In the genomic region with DNA sequence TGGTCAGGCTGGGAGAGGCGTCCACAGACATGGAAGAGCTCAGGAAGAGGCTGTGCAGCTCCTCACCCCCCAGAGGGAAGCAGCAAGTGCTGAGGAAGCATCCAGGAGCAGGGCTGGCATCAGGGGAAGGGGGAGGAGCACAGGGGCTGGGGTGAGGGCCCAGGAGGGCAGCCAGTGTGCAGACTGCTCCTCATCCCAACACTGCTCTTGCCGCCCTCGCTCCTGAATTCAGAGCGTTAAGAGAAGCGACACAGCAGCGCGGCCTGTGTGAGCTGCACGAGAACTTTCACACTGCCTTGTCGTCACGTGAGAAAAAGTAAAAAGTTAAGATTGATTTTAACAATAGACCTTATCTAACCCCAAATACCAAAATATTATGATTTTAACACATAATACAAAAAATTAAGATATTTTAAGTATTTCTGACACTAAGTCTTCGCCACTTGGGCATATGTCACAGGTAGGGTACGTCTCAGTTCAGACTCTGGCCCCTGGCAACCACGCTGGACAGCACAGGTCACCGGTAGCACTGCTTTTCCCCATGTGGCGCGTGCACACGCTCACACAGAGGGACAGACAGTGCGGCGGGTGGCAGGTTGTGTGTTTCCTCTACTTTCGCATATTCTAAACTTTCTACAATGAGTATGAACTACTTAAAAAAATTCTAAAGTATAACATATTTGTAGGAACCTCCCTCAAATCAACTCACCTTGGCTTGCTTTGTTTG, we compare ENCODE assay signal across 18 cellular contexts. TPM values are rescaled to one million over a fixed set of nuclear protein-coding genes. Genes with fewer than 3 reads are reported as not detected.
DNase-seq lines count a peak whose midpoint lies in the region; ATAC-seq and TF ChIP-seq lines count a peak whose summit lies in the region.
"Had no signal": no experiment of that assay in that cellular context is flagged by ENCODE, and none has a peak within 500 bp of the region (broad histone marks: within the 10 kb centered on the region; RNA-seq: fewer than 3 reads in every experiment).

No MANE protein-coding gene starts in this region.

- no peaks in the 10 kb centered on the region for H3K9me3 ChIP-seq in spleen
- H3K9me3 ChIP-seq: pancreas, vagina had no signal

- H3K27ac Mint-ChIP-seq in activated CD8-positive, alpha-beta memory T cell treated with anti-CD3 and anti-CD28 coated beads, Interleukin-2, amount 10 ng/mL, durations not matched to agents 7 days and 5 days = peak overlapping the region; percentile 70
- peak overlapping the region; percentile 41 for H3K27ac Mint-ChIP-seq in chondrocyte (ENCODE audit: unreplicated experiment)

- peaks cover 6 to 100% (median 98%) of the 10 kb centered on the region in 6 donors for H3K36me3 ChIP-seq in spleen

- no peak overlapping the region for H3K4me3 Mint-ChIP-seq in activated CD8-positive, alpha-beta memory T cell treated with anti-CD3 and anti-CD28 coated beads, Interleukin-2, amount 10 ng/mL, durations not matched to agents 7 days and 5 days
- H3K4me3 Mint-ChIP-seq in chondrocyte (ENCODE audit: unreplicated experiment) = no peak overlapping the region
- H3K4me3 Mint-ChIP-seq: CD4-positive, alpha-beta T cell; T-cell had no signal

- no peak for DNase-seq in activated CD8-positive, alpha-beta memory T cell treated with anti-CD3 and anti-CD28 coated beads, Interleukin-2, amount 10 ng/mL, durations not matched to agents 7 days and 5 days
- DNase-seq in activated CD8-positive, alpha-beta memory T cell treated with anti-CD3 and anti-CD28 coated beads, Interleukin-2, amount 50 U/mL, for 4 hours = no peak
- no peak for DNase-seq in chondrocyte (ENCODE audit: low spot score)
- DNase-seq in spleen = peak; percentile 65
- no peak for DNase-seq in NOMO-1 (lab: John Stamatoyannopoulos, UW; ENCODE audit: unreplicated experiment in 2 of 2)
- DNase-seq in cerebellum (ENCODE audit: low spot score) = no peak
- no peak for DNase-seq in NCI-H1417 (lab: John Stamatoyannopoulos, UW)
- DNase-seq: CD4-positive, alpha-beta T cell; cerebellar nuclear complex; foreskin fibroblast; IMR-90; NCI-H1048; NCI-H82; stimulated activated naive CD4-positive, alpha-beta T cell treated with Interleukin-2 at 50 U/mL for 16 hours had no signal

- peaks cover 0 to 6% (median 0%) of the 10 kb centered on the region in 6 donors for H3K4me1 ChIP-seq in spleen
- H3K4me1 ChIP-seq: pancreas, vagina had no signal

- WGBS in spleen, 5 donors = 95 to 96% (median 95%) methylated on average over 19 to 20 of the region's 20 CpGs

- peaks cover 73% of the 10 kb centered on the region for H3K36me3 Mint-ChIP-seq in activated CD8-positive, alpha-beta memory T cell treated with anti-CD3 and anti-CD28 coated beads, Interleukin-2, amount 10 ng/mL, durations not matched to agents 7 days and 5 days
- H3K36me3 Mint-ChIP-seq in chondrocyte (ENCODE audit: low read depth) = peaks cover 40% of the 10 kb centered on the region

- peak; percentile 3 for TF ChIP-seq POLR2A in GM19193 (IDR thresholded peaks at IDR 0.05; ENCODE audit: extremely low read depth, insufficient read depth, insufficient read length)
- no peak for TF ChIP-seq POLR2A in spleen (IDR thresholded peaks at IDR 0.05)

- CTCF ChIA-PET in activated CD8-positive, alpha-beta memory T cell treated with anti-CD3 and anti-CD28 coated beads, Interleukin-2, amount 10 ng/mL, durations not matched to agents 7 days and 5 days (lab: Charles Lee) = interaction anchor here (1.2 to 2.9 kb wide), 4 partner anchors 12 to 180 kb away, joined by 4 to 26 read pairs (median 5); no protein-coding TSS in a partner anchor

- intact Hi-C loops in spleen (cut with DNase I; ENCODE audit: low total_unique reads) = no loop called here

- no peak for TF ChIP-seq CTCF in chondrocyte (IDR thresholded peaks at IDR 0.05)
- TF ChIP-seq CTCF in spleen (IDR thresholded peaks at IDR 0.05 in 8 of 11, conservative IDR thresholded peaks at IDR 0.05 in 3 of 11) = no peak

- peak overlapping the region in 3 of 8 donors; percentile 28 to 66 (median 38) for H3K27ac ChIP-seq in spleen
- H3K27ac ChIP-seq: pancreas, vagina had no signal

- ATAC-seq in activated CD8-positive, alpha-beta memory T cell treated with anti-CD3 and anti-CD28 coated beads, Interleukin-2, amount 10 ng/mL, durations not matched to agents 7 days and 5 days = no peak

- H3K9me3 Mint-ChIP-seq in activated CD8-positive, alpha-beta memory T cell treated with anti-CD3 and anti-CD28 coated beads, Interleukin-2, amount 10 ng/mL, durations not matched to agents 7 days and 5 days (ENCODE audit: low read depth) = no peaks in the 10 kb centered on the region
- no peaks in the 10 kb centered on the region for H3K9me3 Mint-ChIP-seq in chondrocyte (ENCODE audit: low read depth)
- H3K9me3 Mint-ChIP-seq: CD4-positive, alpha-beta T cell; T-cell had no signal

- H3K4me1 Mint-ChIP-seq in activated CD8-positive, alpha-beta memory T cell treated with anti-CD3 and anti-CD28 coated beads, Interleukin-2, amount 10 ng/mL, durations not matched to agents 7 days and 5 days = peaks cover 60% of the 10 kb centered on the region
- H3K4me1 Mint-ChIP-seq in chondrocyte (ENCODE audit: low read depth) = no peaks in the 10 kb centered on the region

- no peaks in the 10 kb centered on the region for H3K27me3 Mint-ChIP-seq in activated CD8-positive, alpha-beta memory T cell treated with anti-CD3 and anti-CD28 coated beads, Interleukin-2, amount 10 ng/mL, durations not matched to agents 7 days and 5 days
- H3K27me3 Mint-ChIP-seq in chondrocyte (ENCODE audit: low read depth) = no peaks in the 10 kb centered on the region
- H3K27me3 Mint-ChIP-seq: CD4-positive, alpha-beta T cell; T-cell had no signal

- H3K27me3 ChIP-seq in spleen (replicated peaks in 1 of 7) = no peaks in the 10 kb centered on the region
- H3K27me3 ChIP-seq: pancreas, vagina had no signal

- no peak overlapping the region for H3K4me3 ChIP-seq in spleen
- H3K4me3 ChIP-seq: pancreas, vagina had no signal

RNA-seq across cellular contexts. Expression of gene NOP14, which starts 19.7 kb away (rescaled TPM):
- total RNA-seq in activated CD8-positive, alpha-beta memory T cell treated with anti-CD3 and anti-CD28 coated beads, Interleukin-2, amount 10 ng/mL, durations not matched to agents 7 days and 5 days = 10 to 100 TPM; 47.9 to 81.0 TPM
- 22.2 to 23.9 TPM (median 22.7 TPM) in 3 replicates for total RNA-seq in chondrocyte
- 10 to 100 TPM; 21.1 to 30.5 (median 25.0) TPM for total RNA-seq in spleen
- polyA plus RNA-seq in spleen = 10 to 100 TPM; 10.2 to 20.3 (median 12.2) TPM
- total RNA-seq in cerebellum = 7.1 TPM

RNA-seq across cellular contexts. Expression of gene GRK4, which starts 19.8 kb away (rescaled TPM):
- total RNA-seq in activated CD8-positive, alpha-beta memory T cell treated with anti-CD3 and anti-CD28 coated beads, Interleukin-2, amount 10 ng/mL, durations not matched to agents 7 days and 5 days = 1 to 10 TPM; 3.0 to 4.4 TPM
- total RNA-seq in chondrocyte (12.0 to 13.4 TPM (median 12.8 TPM) in 3 replicates), spleen (1 to 10 TPM; 1.8 to 4.3 (median 2.6) TPM), cerebellum (26.5 TPM)
- 1 to 10 TPM; 1.0 to 1.7 (median 1.2) TPM for polyA plus RNA-seq in spleen
